1 cellular context compared by ENCODE assay signal in genomic region chr20:19478320-19478719, GRCh38.
TF ChIP-seq lines count a peak whose summit lies in the region.

No MANE protein-coding gene starts in this region.

TF ChIP-seq in GM23338, 12 proteins besides CTCF, POLR2A, EP300 and RAD21 (continued from another document):
- TF ChIP-seq ZNF462 (CRISPR knock-in tag; IDR thresholded peaks at IDR 0.05) = no peak
- TF ChIP-seq EZH2phosphoT487 (IDR thresholded peaks at IDR 0.05; ENCODE audit: unreplicated experiment) = no peak
- no peak for TF ChIP-seq CREB1 (CRISPR knock-in tag; IDR thresholded peaks at IDR 0.05; ENCODE audit: low read depth)
- no peak for TF ChIP-seq ETS1 (IDR thresholded peaks at IDR 0.05)
- no peak for TF ChIP-seq STAT1 (IDR thresholded peaks at IDR 0.05; ENCODE audit: unreplicated experiment)
- TF ChIP-seq POLR2AphosphoS5 (IDR thresholded peaks at IDR 0.05; ENCODE audit: low read depth) = no peak
- TF ChIP-seq JUNB (IDR thresholded peaks at IDR 0.05; ENCODE audit: unreplicated experiment) = no peak
- TF ChIP-seq ZNF114 (CRISPR knock-in tag; IDR thresholded peaks at IDR 0.05) = no peak
- TF ChIP-seq EZH2 (IDR thresholded peaks at IDR 0.05; ENCODE audit: low read depth, unreplicated experiment) = no peak
- TF ChIP-seq ZNF331 (CRISPR knock-in tag; IDR thresholded peaks at IDR 0.05; ENCODE audit: low read depth) = no peak
- TF ChIP-seq NANOG (IDR thresholded peaks at IDR 0.05; ENCODE audit: borderline replicate concordance) = no peak
